ENCODE assay signal across 29 cellular contexts in the genomic region with DNA sequence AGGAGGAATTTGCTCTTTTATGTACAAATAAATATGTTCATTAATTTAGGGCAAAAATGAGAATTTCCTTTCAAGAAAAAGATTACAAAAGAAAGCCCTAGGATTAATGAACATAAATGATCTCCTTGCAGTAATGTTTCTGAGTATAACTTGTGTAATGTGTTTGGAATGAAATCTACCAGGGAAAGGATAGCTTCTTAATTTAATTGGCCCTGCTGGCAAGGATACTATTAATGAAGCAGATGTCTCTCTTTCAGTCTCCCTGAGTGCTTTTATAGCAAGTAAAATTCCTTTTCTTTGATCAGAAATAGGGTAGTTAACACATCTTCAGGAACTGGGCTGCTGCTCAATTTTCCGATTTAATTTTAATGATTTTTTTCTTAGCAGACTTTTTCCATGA.
DNase-seq lines count a peak whose midpoint lies in the region; TF ChIP-seq lines count a peak whose summit lies in the region.
"Had no signal": no experiment of that assay in that cellular context is flagged by ENCODE, and none has a peak within 500 bp of the region (broad histone marks: within the 10 kb centered on the region; RNA-seq: fewer than 3 reads in every experiment).

No MANE protein-coding gene starts in this region.

- H2BK5ac ChIP-seq in neuronal stem cell (ENCODE audit: low read length), result no peak overlapping the region

- TF ChIP-seq POLR2A in vagina (IDR thresholded peaks at IDR 0.05), result no peak

- H2BK120ac ChIP-seq in neuronal stem cell (ENCODE audit: low read depth, low read length), result no peak overlapping the region

- WGBS in neuronal stem cell (ENCODE audit: extremely low coverage in 2 of 2, insufficient read length in 2 of 2, insufficient replicate concordance in 1 of 2), 2 donors, result no CpG with 5 or more reads among the region's 1 CpG

- H3K4me1 ChIP-seq in neuronal stem cell (ENCODE audit: control insufficient read depth in 2 of 2, insufficient read depth in 1 of 2, low read depth in 1 of 2, low read length in 2 of 2) (peaks cover 3 to 5% of the 10 kb centered on the region in 2 donors), vagina (peaks cover 5% of the 10 kb centered on the region)

- no peaks in the 10 kb centered on the region for H3K27me3 ChIP-seq in neuronal stem cell (ENCODE audit: control insufficient read depth in 3 of 3, insufficient read depth in 3 of 3, low read depth in 1 of 3, low read length in 3 of 3)
- no peaks in the 10 kb centered on the region for H3K27me3 ChIP-seq in vagina
- H3K27me3 ChIP-seq: cardiac muscle cell, esophagus muscularis mucosa, gastroesophageal sphincter, SJCRH30, stomach, upper lobe of left lung had no signal

- H3K4me2 ChIP-seq in neuronal stem cell (ENCODE audit: insufficient read depth, low read length, poor library complexity, severe bottlenecking), result no peak overlapping the region

- H3K4me3 ChIP-seq in neuronal stem cell (ENCODE audit: low read length in 2 of 2) (no peak overlapping the region), vagina (no peak overlapping the region)
- H3K4me3 ChIP-seq: cardiac muscle cell, esophagus muscularis mucosa, gastroesophageal sphincter, SJCRH30, stomach, upper lobe of left lung had no signal

- H2AK5ac ChIP-seq in neuronal stem cell (ENCODE audit: low read depth, low read length), result no peak overlapping the region

- no peak overlapping the region for H2BK12ac ChIP-seq in neuronal stem cell (ENCODE audit: low read length)

- H3K4me1 Mint-ChIP-seq in nephron progenitor cell, result peaks cover 39% of the 10 kb centered on the region
- H3K4me1 Mint-ChIP-seq: activated CD4-positive, alpha-beta memory T cell treated with anti-CD3 and anti-CD28 coated beads, Interleukin-2, amount 10 ng/mL, durations not matched to agents 7 days and 5 days; activated naive CD4-positive, alpha-beta T cell treated with anti-CD3 and anti-CD28 coated beads, Interleukin-2, amount 50 U/mL, for 24 hours had no signal

- H3K27me3 Mint-ChIP-seq in nephron progenitor cell (ENCODE audit: low read depth, poor library complexity), result no peaks in the 10 kb centered on the region
- H3K27me3 Mint-ChIP-seq: activated CD4-positive, alpha-beta memory T cell treated with anti-CD3 and anti-CD28 coated beads, Interleukin-2, amount 10 ng/mL, durations not matched to agents 7 days and 5 days; activated naive CD4-positive, alpha-beta T cell treated with anti-CD3 and anti-CD28 coated beads, Interleukin-2, amount 50 U/mL, for 24 hours had no signal

- H3K27ac ChIP-seq in VCaP (peak overlapping the region; percentile 69), neuronal stem cell (replicated peaks; ENCODE audit: low read length) (no peak overlapping the region), vagina (peak overlapping the region; percentile 24)
- H3K27ac ChIP-seq: cardiac muscle cell, esophagus muscularis mucosa, SJCRH30, stomach, upper lobe of left lung had no signal

- H2BK15ac ChIP-seq in neuronal stem cell (ENCODE audit: low read length), result no peak overlapping the region

- H3K9me3 Mint-ChIP-seq in nephron progenitor cell, result no peaks in the 10 kb centered on the region
- H3K9me3 Mint-ChIP-seq: activated CD4-positive, alpha-beta memory T cell treated with anti-CD3 and anti-CD28 coated beads, Interleukin-2, amount 10 ng/mL, durations not matched to agents 7 days and 5 days; endodermal cell had no signal

- H3K23ac ChIP-seq in neuronal stem cell (ENCODE audit: low read depth, low read length, poor library complexity), result no peak overlapping the region

- DNase-seq in DMS 273 (lab: John Stamatoyannopoulos, UW; ENCODE audit: unreplicated experiment) (peak; percentile 44), DMS 273 treated with DMSO at 0.1 percent for 48 hours (lab: John Stamatoyannopoulos, UW) (no peak), neuronal stem cell (ENCODE audit: low spot score) (no peak), vagina (ENCODE audit: extremely low spot score in 2 of 2) (no peak), nephron progenitor cell (no peak), NCI-H1105 (lab: John Stamatoyannopoulos, UW) (no peak)
- DNase-seq in activated CD8-positive, alpha-beta memory T cell treated with anti-CD3 and anti-CD28 coated beads, Interleukin-2, amount 50 U/mL, for 48 hours, result no peak
- DNase-seq: 8988T; activated CD4-positive, alpha-beta memory T cell treated with anti-CD3 and anti-CD28 coated beads, Interleukin-2, amount 10 ng/mL, durations not matched to agents 7 days and 5 days; anterior cingulate cortex; CD8-positive, alpha-beta T cell; cortex of kidney; endodermal cell; hypothalamus; IMR-90; mesendoderm; NCI-H187; occipital lobe; SJCRH30; small intestine; stimulated activated CD8-positive, alpha-beta memory T cell treated with anti-CD3 and anti-CD28 coated beads, Interleukin-4, amount 100 ng/mL, for 48 hours; stomach had no signal

- no peak overlapping the region for H4K91ac ChIP-seq in neuronal stem cell (ENCODE audit: low read depth, low read length, poor library complexity)

- H3K79me1 ChIP-seq in neuronal stem cell (ENCODE audit: low read depth, low read length), result no peaks in the 10 kb centered on the region

- H3K27ac Mint-ChIP-seq in nephron progenitor cell, result no peak overlapping the region
- H3K27ac Mint-ChIP-seq: activated CD4-positive, alpha-beta memory T cell treated with anti-CD3 and anti-CD28 coated beads, Interleukin-2, amount 10 ng/mL, durations not matched to agents 7 days and 5 days; activated naive CD4-positive, alpha-beta T cell treated with anti-CD3 and anti-CD28 coated beads, Interleukin-2, amount 50 U/mL, for 24 hours; activated T-helper 2 cell treated with anti-CD3 and anti-CD28 coated beads, Interferon-gamma antibody, Interleukin-2, Interleukin-4, amounts not matched to agents 10 μg/mL and 5 μg/mL and 100 μg/mL, durations not matched to agents 14 hours and 24 hours and 36 hours; CD8-positive, alpha-beta T cell; endodermal cell had no signal

- no peak overlapping the region for H4K8ac ChIP-seq in neuronal stem cell (ENCODE audit: low read depth, low read length)

- intact Hi-C loops in vagina (cut with DNase I), result no loop called here

- no peaks in the 10 kb centered on the region for H3K36me3 ChIP-seq in neuronal stem cell (replicated peaks in 1 of 2; ENCODE audit: control insufficient read depth in 2 of 2, insufficient read depth in 2 of 2, low read length in 2 of 2)
- H3K36me3 ChIP-seq in vagina, result no peaks in the 10 kb centered on the region
- H3K36me3 ChIP-seq: cardiac muscle cell, esophagus muscularis mucosa, gastroesophageal sphincter, SJCRH30, stomach, upper lobe of left lung had no signal

- no peak overlapping the region for H3K9ac ChIP-seq in neuronal stem cell (ENCODE audit: low read depth, low read length, poor library complexity)

- peak overlapping the region; percentile 82 for H2AFZ ChIP-seq in neuronal stem cell (ENCODE audit: low read length)

- H3K18ac ChIP-seq in neuronal stem cell (ENCODE audit: low read length), result no peak overlapping the region

- no peak overlapping the region for H3K4ac ChIP-seq in neuronal stem cell (ENCODE audit: low read length)

- H3K9me3 ChIP-seq in neuronal stem cell (replicated peaks in 1 of 2; ENCODE audit: control insufficient read depth in 2 of 2, insufficient read depth in 1 of 2, low read depth in 1 of 2, low read length in 2 of 2) (peaks cover 0 to 3% of the 10 kb centered on the region in 2 donors), vagina (no peaks in the 10 kb centered on the region)
- H3K9me3 ChIP-seq: esophagus muscularis mucosa, gastroesophageal sphincter, SJCRH30, stomach, upper lobe of left lung had no signal

- no peak overlapping the region for H3K4me3 Mint-ChIP-seq in nephron progenitor cell
- H3K4me3 Mint-ChIP-seq: activated CD4-positive, alpha-beta memory T cell treated with anti-CD3 and anti-CD28 coated beads, Interleukin-2, amount 10 ng/mL, durations not matched to agents 7 days and 5 days; activated naive CD4-positive, alpha-beta T cell treated with anti-CD3 and anti-CD28 coated beads, Interleukin-2, amount 50 U/mL, for 24 hours; CD8-positive, alpha-beta T cell; endodermal cell had no signal

- TF ChIP-seq CTCF in VCaP (conservative IDR thresholded peaks at IDR 0.05) (no peak), vagina (IDR thresholded peaks at IDR 0.05) (no peak), nephron progenitor cell (IDR thresholded peaks at IDR 0.05) (no peak)

- no peak overlapping the region for H3K14ac ChIP-seq in neuronal stem cell (ENCODE audit: low read length)

- no peaks in the 10 kb centered on the region for H3K36me3 Mint-ChIP-seq in nephron progenitor cell (ENCODE audit: low read depth)
- H3K36me3 Mint-ChIP-seq: activated naive CD4-positive, alpha-beta T cell treated with anti-CD3 and anti-CD28 coated beads, Interleukin-2, amount 50 U/mL, for 24 hours; CD8-positive, alpha-beta T cell had no signal
